In the genomic region with DNA sequence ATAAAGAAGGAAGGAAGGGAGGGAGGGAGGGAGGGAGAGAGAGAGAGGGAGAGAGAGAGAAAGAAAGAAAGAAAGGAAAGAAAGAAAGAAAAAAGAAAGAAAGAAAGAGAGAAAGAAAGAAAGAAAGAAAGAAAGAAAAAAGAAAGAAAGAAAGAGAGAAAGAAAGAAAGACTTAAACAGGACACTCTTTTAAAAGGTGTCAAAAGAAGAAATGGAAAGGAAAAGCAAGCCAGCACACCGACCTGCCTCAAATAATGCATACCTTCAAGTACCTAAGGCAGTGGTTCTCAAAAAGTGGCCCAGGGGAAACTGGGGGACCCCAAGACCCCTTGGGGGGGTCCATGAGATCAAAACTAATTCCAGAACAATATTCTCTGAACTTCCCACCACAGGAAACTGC, we compare ENCODE assay signal across 9 cellular contexts. TPM values are rescaled to one million over a fixed set of nuclear protein-coding genes. Genes with fewer than 3 reads are reported as not detected.
"Had no signal": no experiment of that assay in that cellular context is flagged by ENCODE, and none has a peak within 500 bp of the region (broad histone marks: within the 10 kb centered on the region; RNA-seq: fewer than 3 reads in every experiment).

No MANE protein-coding gene starts in this region.

RNA-seq across cellular contexts. Expression of a gene that starts 1.9 kb away (rescaled TPM):
- total RNA-seq: HepG2, HT1080, IMR-90, M059J, PC-9, Peyer's patch, Right ventricle myocardium inferior, RPMI7951, SJCRH30 had no signal
- polyA plus RNA-seq: HepG2, IMR-90 had no signal

RNA-seq across cellular contexts. Expression of a gene that starts 7.1 kb away (rescaled TPM):
- total RNA-seq: HT1080, IMR-90, SJCRH30 had no signal
- polyA plus RNA-seq: IMR-90 had no signal

RNA-seq across cellular contexts. Expression of a gene that starts 24.9 kb away (rescaled TPM):
- total RNA-seq: HepG2, HT1080, IMR-90, M059J, PC-9, Peyer's patch, RPMI7951, SJCRH30 had no signal
- polyA plus RNA-seq: HepG2, IMR-90 had no signal

RNA-seq across cellular contexts. Expression of a gene that starts 37.8 kb away (rescaled TPM):
- total RNA-seq: HepG2, HT1080, IMR-90, M059J, PC-9, Peyer's patch, Right ventricle myocardium inferior, RPMI7951, SJCRH30 had no signal
- polyA plus RNA-seq: HepG2, IMR-90 had no signal

RNA-seq across cellular contexts. Expression of a gene that starts 40.3 kb away (rescaled TPM):
- total RNA-seq: HepG2, HT1080, IMR-90, PC-9, SJCRH30 had no signal
- polyA plus RNA-seq: HepG2, IMR-90 had no signal
